In genomic region chr3:141519587-141519986, GRCh38 we compare ENCODE assay signal across 15 cellular contexts.
"Had no signal": no experiment of that assay in that cellular context is flagged by ENCODE, and none has a peak within 500 bp of the region (broad histone marks: within the 10 kb centered on the region; RNA-seq: fewer than 3 reads in every experiment).

No MANE protein-coding gene starts in this region.

- H3K4me3 ChIP-seq: cardiac muscle cell, colonic mucosa, heart left ventricle, left ventricle myocardium inferior, stomach, thoracic aorta had no signal

- H3K27ac Mint-ChIP-seq: memory B cell had no signal

- H3K27me3 ChIP-seq: cardiac muscle cell, colonic mucosa, heart left ventricle, stomach had no signal

- H3K27me3 Mint-ChIP-seq: memory B cell had no signal

- ATAC-seq: heart left ventricle had no signal

- H3K27ac ChIP-seq: cardiac muscle cell, colonic mucosa, heart left ventricle, left ventricle myocardium inferior, stomach, thoracic aorta, WERI-Rb-1 had no signal

- DNase-seq: activated CD4-positive, alpha-beta T cell treated with anti-CD3 and anti-CD28 coated beads, Interleukin-2, amount 50 U/mL, for 1 hour; activated CD8-positive, alpha-beta memory T cell treated with anti-CD3 and anti-CD28 coated beads, Interleukin-2, amount 50 U/mL, for 4 hours; activated effector memory CD4-positive, alpha-beta T cell treated with Interleukin-2 at 50 U/mL for 16 hours; colonic mucosa; foreskin melanocyte; heart left ventricle; kidney; left ventricle myocardium inferior; SHP77 treated with DMSO at 0.1 percent for 48 hours; stimulated activated CD4-positive, alpha-beta T cell treated with anti-CD3 and anti-CD28 coated beads, Interleukin-12 subunit alpha, Interleukin-12 subunit beta, amount 100 ng/mL, for 4 hours; stomach; WERI-Rb-1 had no signal

- H3K36me3 ChIP-seq: colonic mucosa had no signal

- H3K9me3 ChIP-seq: colonic mucosa, heart left ventricle, left ventricle myocardium inferior, stomach, thoracic aorta had no signal

- H3K4me1 ChIP-seq: colonic mucosa had no signal

- H3K4me3 Mint-ChIP-seq: memory B cell had no signal
